Comparison of ENCODE assay signal across 21 cellular contexts in the genomic region with DNA sequence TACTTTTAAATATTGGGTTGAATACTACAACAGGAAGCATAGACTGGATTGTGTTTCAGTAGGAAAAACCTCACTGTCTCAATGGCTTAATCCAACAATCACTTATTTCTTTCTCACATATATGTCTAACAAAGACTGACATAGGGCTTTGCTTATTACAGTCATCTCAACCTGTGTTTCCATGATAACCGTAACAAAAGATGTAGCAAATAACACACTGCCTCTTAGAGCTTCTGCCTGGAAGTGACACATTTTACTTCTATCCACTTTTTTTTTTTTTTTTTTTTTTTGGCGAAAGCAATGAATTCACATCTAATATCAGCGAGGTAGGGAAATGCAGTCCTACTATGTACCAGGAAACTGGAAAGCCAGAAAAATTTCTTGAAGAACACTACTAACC.
DNase-seq lines count a peak whose midpoint lies in the region; ATAC-seq and TF ChIP-seq lines count a peak whose summit lies in the region.
"Had no signal": no experiment of that assay in that cellular context is flagged by ENCODE, and none has a peak within 500 bp of the region (broad histone marks: within the 10 kb centered on the region; RNA-seq: fewer than 3 reads in every experiment).

No MANE protein-coding gene starts in this region.

- peak; percentile 35 for DNase-seq in HCEC 1CT
- peak; percentile 12 for DNase-seq in PC-3
- no peak for DNase-seq in epithelial cell of prostate (ENCODE audit: low read depth, low spot score)
- no peak for DNase-seq in lower lobe of right lung
- DNase-seq in amygdala (lab: John Stamatoyannopoulos, UW) = no peak
- DNase-seq: activated CD4-positive, CD25-positive, alpha-beta regulatory T cell treated with anti-CD3 and anti-CD28 coated beads, Interleukin-2, amount 50 U/mL, for 72 hours; activated CD8-positive, alpha-beta memory T cell treated with anti-CD3 and anti-CD28 coated beads for 24 hours; activated T-cell treated with anti-CD3 and anti-CD28 coated beads, Interleukin-2, amount 50 U/mL, for 72 hours; cortex of kidney; foreskin melanocyte; H9; MG63; naive B cell; NCI-H1436 treated with DMSO at 0.1 percent for 48 hours; NCI-H226; pancreas; right cardiac atrium; upper lobe of left lung had no signal

- TSS peak; percentile 23 for BruUV-seq in PC-3 (replicated peaks; lab: Mats Ljungman, UMichigan)

- CTCF ChIA-PET in PC-3 (lab: Charles Lee) = interaction anchor here (0.6 to 0.7 kb wide), 2 partner anchors 174 to 1363 kb away, joined by 8 to 9 read pairs; no protein-coding TSS in a partner anchor

- H3K9me3 ChIP-seq in PC-3 (ENCODE audit: low read length) (no peaks in the 10 kb centered on the region), lower lobe of right lung (no peaks in the 10 kb centered on the region)
- H3K9me3 ChIP-seq: MG63, pancreas, upper lobe of left lung had no signal

- H3K36me3 ChIP-seq in ACC112 (ENCODE audit: insufficient read depth, low read length) = no peaks in the 10 kb centered on the region
- no peaks in the 10 kb centered on the region for H3K36me3 ChIP-seq in PC-3 (ENCODE audit: low read depth, low read length)
- H3K36me3 ChIP-seq in lower lobe of right lung = no peaks in the 10 kb centered on the region
- H3K36me3 ChIP-seq: MG63, pancreas, upper lobe of left lung had no signal

- H3K4me3 ChIP-seq in ACC112 (ENCODE audit: low read depth, low read length) = no peak overlapping the region
- H3K4me3 ChIP-seq in PC-3 (ENCODE audit: low read length) = no peak overlapping the region
- no peak overlapping the region for H3K4me3 ChIP-seq in lower lobe of right lung
- H3K4me3 ChIP-seq: MG63, pancreas, upper lobe of left lung had no signal

- peaks cover 13% of the 10 kb centered on the region for H3F3A ChIP-seq in PC-3 (ENCODE audit: low read length, unreplicated experiment)

- intact Hi-C loops in PC-3 (cut with micrococcal nuclease) = loop anchor here (2.0 kb wide), 1 partner anchor 159 kb away; no protein-coding TSS in a partner anchor
- intact Hi-C loops in lower lobe of right lung (cut with DNase I) = no loop called here

- H3K4me1 ChIP-seq in ACC112 (ENCODE audit: control insufficient read depth, insufficient read depth, low read length, unreplicated experiment) (peaks cover 70% of the 10 kb centered on the region), PC-3 (ENCODE audit: insufficient read depth, low read length) (peaks cover 76% of the 10 kb centered on the region), lower lobe of right lung (peaks cover 16% of the 10 kb centered on the region)
- H3K4me1 ChIP-seq: pancreas had no signal

- peak overlapping the region; percentile 64 for H3K9ac ChIP-seq in PC-3 (ENCODE audit: low read length)

- H3K79me2 ChIP-seq in ACC112 (ENCODE audit: control insufficient read depth, insufficient read depth, low read length, unreplicated experiment) (no peaks in the 10 kb centered on the region), PC-3 (ENCODE audit: low read length) (no peaks in the 10 kb centered on the region)

- H3K4me2 ChIP-seq in PC-3 (ENCODE audit: low read length) = no peak overlapping the region; the same call in 1 of the 2 replicates

- H3K27ac ChIP-seq in ACC112 (ENCODE audit: low read depth, low read length) = peak overlapping the region; percentile 71
- peak overlapping the region; percentile 99 for H3K27ac ChIP-seq in PC-3 (ENCODE audit: low read length)
- H3K27ac ChIP-seq in epithelial cell of prostate = peak overlapping the region; percentile 65
- H3K27ac ChIP-seq in lower lobe of right lung = no peak overlapping the region
- H3K27ac ChIP-seq: pancreas, upper lobe of left lung had no signal

- TF ChIP-seq CTCF in PC-3 (conservative IDR thresholded peaks at IDR 0.05; ENCODE audit: low read depth, low read length) (no peak), lower lobe of right lung (IDR thresholded peaks at IDR 0.05) (no peak)

- no peak overlapping the region for H2AFZ ChIP-seq in ACC112 (ENCODE audit: low read length, unreplicated experiment)
- H2AFZ ChIP-seq in PC-3 (ENCODE audit: low read length) = no peak overlapping the region

- POLR2A ChIA-PET in PC-3 (lab: Charles Lee; ENCODE audit: unreplicated experiment) = no interaction called here

- no peak for ATAC-seq in PC-3
- no peak for ATAC-seq in HG03432 (IDR thresholded peaks at IDR 0.05; ENCODE audit: unreplicated experiment)
- ATAC-seq in lower lobe of right lung = no peak
- ATAC-seq in GM21526 (IDR thresholded peaks at IDR 0.05; ENCODE audit: low FRiP score, unreplicated experiment) = no peak
- ATAC-seq: right cardiac atrium had no signal

- no peaks in the 10 kb centered on the region for H3K9me2 ChIP-seq in PC-3 (replicated peaks; ENCODE audit: low read length)

- no peaks in the 10 kb centered on the region for H4K20me1 ChIP-seq in PC-3 (ENCODE audit: low read length)

- no peaks in the 10 kb centered on the region for H3K27me3 ChIP-seq in ACC112 (ENCODE audit: insufficient read depth, low read length)
- H3K27me3 ChIP-seq in PC-3 (ENCODE audit: low read length) = no peaks in the 10 kb centered on the region
- no peaks in the 10 kb centered on the region for H3K27me3 ChIP-seq in lower lobe of right lung (ENCODE audit: low read depth)
- H3K27me3 ChIP-seq: MG63, pancreas, upper lobe of left lung had no signal

Comparison
In these comparisons a context has a peak if more than half of its experiments do, and no peak if none do; other contexts are left out.
1. DNase-seq: peak in HCEC 1CT (single experiment) and PC-3 (single experiment); none in epithelial cell of prostate (single experiment), lower lobe of right lung (single experiment) and amygdala (0 of 56).